ENCODE assay signal across 8 cellular contexts in the genomic region with DNA sequence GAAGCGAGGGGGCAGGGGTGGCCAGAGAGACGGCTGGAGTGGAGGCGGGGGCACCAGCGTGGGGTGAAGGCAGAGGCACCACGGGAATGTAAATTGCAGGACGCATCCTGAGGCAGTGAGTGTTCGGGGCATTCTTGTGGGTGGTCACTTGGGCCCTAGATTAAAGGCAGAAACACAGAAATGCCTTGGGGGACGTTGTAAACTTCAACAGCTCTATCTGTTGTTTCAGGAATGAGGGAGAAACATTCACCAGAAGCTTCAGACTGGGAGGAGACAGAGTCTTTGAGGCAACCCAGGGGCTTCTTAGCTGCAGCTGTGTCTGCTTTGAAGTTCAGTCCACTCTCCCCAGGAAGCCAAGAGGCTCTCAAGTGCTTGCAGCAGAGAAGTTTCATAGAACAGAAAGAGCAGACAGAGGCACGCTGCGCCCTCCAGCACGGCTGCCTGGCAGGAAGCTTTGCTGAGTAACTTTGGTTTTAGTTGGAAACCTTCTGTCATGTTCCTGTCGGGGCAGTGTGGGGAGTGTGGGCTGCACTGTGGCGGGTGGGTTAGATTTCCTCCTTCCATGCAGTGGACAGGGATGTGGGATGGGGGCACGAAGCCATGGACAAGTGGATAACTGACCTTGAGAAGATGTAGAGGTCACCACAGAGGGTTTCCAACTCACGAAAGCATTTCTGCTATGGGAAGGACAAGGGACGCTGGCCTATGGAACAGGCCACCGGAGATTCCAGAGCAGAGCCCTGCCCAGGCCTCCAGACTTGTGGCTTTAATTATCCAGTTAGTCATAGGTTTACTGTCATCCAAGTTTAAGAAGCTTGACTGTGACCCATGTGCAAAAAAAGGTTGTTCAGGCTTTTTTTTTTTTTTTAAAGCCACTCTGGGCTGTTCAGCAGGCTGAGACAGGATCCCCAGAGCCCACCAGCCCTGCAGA.
DNase-seq lines count a peak whose midpoint lies in the region; ATAC-seq and TF ChIP-seq lines count a peak whose summit lies in the region.

No MANE protein-coding gene starts in this region.

- H3K27ac ChIP-seq in DOHH2 (ENCODE audit: low read depth, low read length) = peak overlapping the region; percentile 81
- H3K27ac ChIP-seq in WERI-Rb-1 = 0 out of 2 replicates have a peak overlapping the region, but pooled peaks have one; percentile 18

- no peaks in the 10 kb centered on the region for H3K9me3 Mint-ChIP-seq in IgD-negative memory B cell

- peaks cover 53% of the 10 kb centered on the region for H3K4me1 ChIP-seq in DOHH2 (ENCODE audit: control insufficient read depth, low read length)

- H4K20me1 ChIP-seq in DOHH2 (ENCODE audit: control insufficient read depth, insufficient read depth, low read depth, low read length) = no peaks in the 10 kb centered on the region

- H3F3A ChIP-seq in DOHH2 (ENCODE audit: control insufficient read depth, insufficient read depth) = peaks cover 26% of the 10 kb centered on the region

- no peaks in the 10 kb centered on the region for H3K27me3 Mint-ChIP-seq in IgD-negative memory B cell

- H3K36me3 Mint-ChIP-seq in IgD-negative memory B cell = peaks cover 7% of the 10 kb centered on the region

- peak; percentile 13 for DNase-seq in WERI-Rb-1
- peak; percentile 46 to 51 for DNase-seq in T47D (ENCODE audit: low read depth in 1 of 2, low spot score in 1 of 2)
- DNase-seq in left kidney (ENCODE audit: low read depth, low spot score) = peak; percentile 61
- peak; percentile 59 to 80 (median 63) for DNase-seq in stimulated activated CD4-positive, alpha-beta T cell treated with anti-CD3 and anti-CD28 coated beads, TNF-alpha, amount 100 ng/mL, for 24 hours (ENCODE audit: low read depth in 3 of 3)
- no peak for DNase-seq in DMS153 treated with DMSO at 0.1 percent for 48 hours (lab: John Stamatoyannopoulos, UW; ENCODE audit: unreplicated experiment)

- peak overlapping the region; percentile 93 to 99 (median 98) for H3K27ac Mint-ChIP-seq in IgD-negative memory B cell

- peak overlapping the region; percentile 79 to 97 (median 92) for H3K4me3 Mint-ChIP-seq in IgD-negative memory B cell

- peaks cover 40 to 66% (median 49%) of the 10 kb centered on the region in 3 donors for H3K4me1 Mint-ChIP-seq in IgD-negative memory B cell

- H3K36me3 ChIP-seq in DOHH2 (ENCODE audit: control insufficient read depth, low read length) (no peaks in the 10 kb centered on the region), WERI-Rb-1 (no peaks in the 10 kb centered on the region)

- peak overlapping the region; percentile 75 for H3K4me2 ChIP-seq in DOHH2 (ENCODE audit: low read length)

- no peak for ATAC-seq in GM21515 (IDR thresholded peaks at IDR 0.05; ENCODE audit: unreplicated experiment)

- H3K27me3 ChIP-seq in DOHH2 (ENCODE audit: control insufficient read depth, low read length) = no peaks in the 10 kb centered on the region
- no peaks in the 10 kb centered on the region for H3K27me3 ChIP-seq in WERI-Rb-1 (ENCODE audit: insufficient read depth, low read depth, severe bottlenecking)

- TF ChIP-seq CTCF in DOHH2 (IDR thresholded peaks at IDR 0.05; ENCODE audit: low read depth, low read length, poor library complexity, severe bottlenecking) (peak; percentile 18), WERI-Rb-1 (IDR thresholded peaks at IDR 0.05; ENCODE audit: low read depth, low read length) (no peak)

- in situ Hi-C loops in T47D (cut with HindIII; ENCODE audit: low pct_unique_long_range_greater_than_20kb, low sequenced_read_pairs) = no loop called here

- H3K79me2 ChIP-seq in DOHH2 (ENCODE audit: control insufficient read depth, low read length) = no peaks in the 10 kb centered on the region; the same call in 1 of the 2 replicates

- H3K4me3 ChIP-seq in DOHH2 (ENCODE audit: low read length) (peak overlapping the region; percentile 67), WERI-Rb-1 (ENCODE audit: low read depth, low read length) (no peak overlapping the region)

- H3K9me2 ChIP-seq in DOHH2 (replicated peaks; ENCODE audit: control insufficient read depth, low read length) = no peaks in the 10 kb centered on the region

- H3K9me3 ChIP-seq in DOHH2 (ENCODE audit: control insufficient read depth, insufficient read depth, low read length) (no peaks in the 10 kb centered on the region), WERI-Rb-1 (ENCODE audit: severe bottlenecking) (no peaks in the 10 kb centered on the region)
